Comparison of ENCODE assay signal across 19 cellular contexts in the genomic region with DNA sequence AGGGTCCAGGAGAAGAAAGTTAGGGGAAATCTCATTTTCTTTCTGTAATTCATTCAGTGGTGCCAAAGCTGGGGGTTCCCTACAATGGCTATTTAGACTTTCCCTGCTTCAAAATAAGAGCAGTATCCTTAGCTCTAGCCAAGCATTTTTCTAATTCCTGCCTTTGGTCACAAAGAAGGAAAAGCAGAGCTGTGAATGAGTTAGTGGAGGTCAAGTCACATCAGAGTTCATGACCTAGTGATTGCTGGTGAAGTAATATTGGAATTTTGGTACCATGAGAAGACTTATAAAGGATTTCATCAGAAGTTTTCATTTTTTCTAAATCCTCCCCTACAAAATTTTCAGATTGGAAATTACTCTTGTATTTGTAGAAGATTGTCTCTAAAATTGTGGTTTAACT.
"Had no signal": no experiment of that assay in that cellular context is flagged by ENCODE, and none has a peak within 500 bp of the region (broad histone marks: within the 10 kb centered on the region; RNA-seq: fewer than 3 reads in every experiment).

No MANE protein-coding gene starts in this region.

- H3K9me3 Mint-ChIP-seq: activated naive CD4-positive, alpha-beta T cell treated with anti-CD3 and anti-CD28 coated beads, Interleukin-2, amount 50 U/mL, for 24 hours; dendritic cell treated with granulocyte-macrophage colony-stimulating factor and Interleukin-4, amounts not matched to agents 40 ng/mL and 50 ng/mL, for 4 days; effector memory CD8-positive, alpha-beta T cell; nephron progenitor cell; type B pancreatic cell had no signal

- H3K9me3 ChIP-seq: ascending aorta, left lung, psoas muscle, sigmoid colon, suprapubic skin had no signal

- H3K27ac ChIP-seq: ascending aorta, epithelial cell of prostate, left lung, psoas muscle, sigmoid colon, suprapubic skin had no signal

- DNase-seq: activated CD4-positive, alpha-beta T cell treated with anti-CD3 and anti-CD28 coated beads, Interleukin-2, amount 50 U/mL, for 4 hours; activated CD4-positive, CD25-positive, alpha-beta regulatory T cell treated with anti-CD3 and anti-CD28 coated beads, Interleukin-2, amount 50 U/mL, for 72 hours; activated effector memory CD4-positive, alpha-beta T cell treated with Interleukin-2 at 50 U/mL for 16 hours; activated T-cell treated with anti-CD3 and anti-CD28 coated beads, Interleukin-2, amount 50 U/mL, for 1 hour; effector memory CD8-positive, alpha-beta T cell; foreskin melanocyte; islet precursor cell; left lung; nephron progenitor cell; psoas muscle; sigmoid colon; stimulated activated CD4-positive, alpha-beta T cell treated with anti-CD3 and anti-CD28 coated beads, Interleukin-12 subunit alpha, Interleukin-12 subunit beta, amount 100 ng/mL, for 4 hours; stimulated activated naive CD4-positive, alpha-beta T cell treated with Interleukin-2 at 50 U/mL for 16 hours had no signal

- H3K27me3 Mint-ChIP-seq: activated naive CD4-positive, alpha-beta T cell treated with anti-CD3 and anti-CD28 coated beads, Interleukin-2, amount 50 U/mL, for 24 hours; dendritic cell treated with granulocyte-macrophage colony-stimulating factor and Interleukin-4, amounts not matched to agents 40 ng/mL and 50 ng/mL, for 4 days; effector memory CD8-positive, alpha-beta T cell; type B pancreatic cell had no signal

- H3K27me3 ChIP-seq: ascending aorta, left lung, sigmoid colon, suprapubic skin had no signal

- H3K4me1 ChIP-seq: ascending aorta, left lung, psoas muscle, sigmoid colon, suprapubic skin had no signal

- ATAC-seq: psoas muscle had no signal

- H3K27ac Mint-ChIP-seq: activated naive CD4-positive, alpha-beta T cell treated with anti-CD3 and anti-CD28 coated beads, Interleukin-2, amount 50 U/mL, for 24 hours; nephron progenitor cell; type B pancreatic cell had no signal

- H3K4me1 Mint-ChIP-seq: nephron progenitor cell had no signal

- H3K4me3 ChIP-seq: ascending aorta, left lung, psoas muscle, sigmoid colon, suprapubic skin had no signal

- H3K4me3 Mint-ChIP-seq: activated naive CD4-positive, alpha-beta T cell treated with anti-CD3 and anti-CD28 coated beads, Interleukin-2, amount 50 U/mL, for 24 hours; dendritic cell treated with granulocyte-macrophage colony-stimulating factor and Interleukin-4, amounts not matched to agents 40 ng/mL and 50 ng/mL, for 4 days; effector memory CD8-positive, alpha-beta T cell; nephron progenitor cell; type B pancreatic cell had no signal
